14 cellular contexts compared by ENCODE assay signal in genomic region chr18:13261658-13262357, GRCh38. TPM values are rescaled to one million over a fixed set of nuclear protein-coding genes. Genes with fewer than 3 reads are reported as not detected.
DNase-seq lines count a peak whose midpoint lies in the region; ATAC-seq and TF ChIP-seq lines count a peak whose summit lies in the region.
"Had no signal": no experiment of that assay in that cellular context is flagged by ENCODE, and none has a peak within 500 bp of the region (broad histone marks: within the 10 kb centered on the region; RNA-seq: fewer than 3 reads in every experiment).

No MANE protein-coding gene starts in this region.

- no peaks in the 10 kb centered on the region for H3K36me3 ChIP-seq in thyroid gland
- H3K36me3 ChIP-seq: heart right ventricle had no signal

- peaks cover 46% of the 10 kb centered on the region for H3K4me1 Mint-ChIP-seq in activated T-cell treated with anti-CD3 and anti-CD28 coated beads, Interleukin-2, amount 50 U/mL, for 4 hours (ENCODE audit: low read depth)
- peaks cover 22% of the 10 kb centered on the region for H3K4me1 Mint-ChIP-seq in WTC11

- no peaks in the 10 kb centered on the region for H3K27me3 ChIP-seq in thyroid gland
- H3K27me3 ChIP-seq: heart right ventricle had no signal

- H3K9me3 ChIP-seq in thyroid gland = no peaks in the 10 kb centered on the region
- H3K9me3 ChIP-seq: heart right ventricle had no signal

- 71 to 79% methylated on average over 23 to 26 of the region's 26 CpGs for WGBS in thyroid gland, 2 donors

- POLR2A ChIA-PET in WTC11 (lab: Charles Lee) = no interaction called here

- H3K36me3 Mint-ChIP-seq in activated T-cell treated with anti-CD3 and anti-CD28 coated beads, Interleukin-2, amount 50 U/mL, for 4 hours (ENCODE audit: insufficient read depth) = no peaks in the 10 kb centered on the region
- H3K36me3 Mint-ChIP-seq in WTC11 = no peaks in the 10 kb centered on the region

- no peaks in the 10 kb centered on the region for H3K9me3 Mint-ChIP-seq in activated T-cell treated with anti-CD3 and anti-CD28 coated beads, Interleukin-2, amount 50 U/mL, for 4 hours
- H3K9me3 Mint-ChIP-seq in WTC11 = no peaks in the 10 kb centered on the region
- H3K9me3 Mint-ChIP-seq: endodermal cell had no signal

- TF ChIP-seq CTCF in WTC11 (IDR thresholded peaks at IDR 0.05) = no peak
- no peak for TF ChIP-seq CTCF in thyroid gland (IDR thresholded peaks at IDR 0.05)

- peak; percentile 18 for DNase-seq in activated T-cell treated with anti-CD3 and anti-CD28 coated beads, Interleukin-2, amount 50 U/mL, for 1 hour
- DNase-seq in activated T-cell treated with anti-CD3 and anti-CD28 coated beads, Interleukin-2, amount 50 U/mL, for 4 hours = no peak
- DNase-seq in WTC11 (ENCODE audit: low spot score) = no peak
- peak; percentile 49 for DNase-seq in mesenteric fat pad (ENCODE audit: low spot score)
- peak; percentile 67 to 75 for DNase-seq in thyroid gland
- no peak for DNase-seq in NCI-H2196 (lab: John Stamatoyannopoulos, UW; ENCODE audit: unreplicated experiment)
- DNase-seq in AG20443 (ENCODE audit: low spot score) = no peak
- DNase-seq in NCI-H2171 (lab: John Stamatoyannopoulos, UW) = no peak
- DNase-seq: endodermal cell, HCEC 1CT, heart right ventricle, IMR-90, NCI-H2081, trophoblast cell had no signal

- no peak overlapping the region for H3K4me3 Mint-ChIP-seq in activated T-cell treated with anti-CD3 and anti-CD28 coated beads, Interleukin-2, amount 50 U/mL, for 4 hours
- H3K4me3 Mint-ChIP-seq in WTC11 = no peak overlapping the region
- H3K4me3 Mint-ChIP-seq: endodermal cell had no signal

- TF ChIP-seq POLR2A in thyroid gland (IDR thresholded peaks at IDR 0.05) = no peak

- H3K27ac ChIP-seq in thyroid gland = peak overlapping the region; percentile 42 to 89 (median 89)

- ATAC-seq in activated T-cell treated with anti-CD3 and anti-CD28 coated beads, Interleukin-2, amount 50 U/mL, for 4 hours = no peak
- peak; percentile 42; the same call in 1 of the 2 replicates for ATAC-seq in WTC11
- ATAC-seq: heart right ventricle had no signal

- H3K27ac Mint-ChIP-seq in WTC11 = no peak overlapping the region
- H3K27ac Mint-ChIP-seq: endodermal cell had no signal

- peaks cover 34 to 69% of the 10 kb centered on the region in 2 donors for H3K4me1 ChIP-seq in thyroid gland

- intact Hi-C loops in thyroid gland (cut with DNase I) = no loop called here

- no peak overlapping the region for H3K4me3 ChIP-seq in thyroid gland (replicated peaks in 1 of 3)
- H3K4me3 ChIP-seq: heart right ventricle had no signal

- CTCF ChIA-PET in WTC11 (lab: Charles Lee) = interaction anchor here (1.0 to 1.2 kb wide), 2 partner anchors 15 to 45 kb away, joined by 3 read pairs; no protein-coding TSS in a partner anchor

- H3K27me3 Mint-ChIP-seq in activated T-cell treated with anti-CD3 and anti-CD28 coated beads, Interleukin-2, amount 50 U/mL, for 4 hours (ENCODE audit: low read depth) = no peaks in the 10 kb centered on the region
- H3K27me3 Mint-ChIP-seq in WTC11 (ENCODE audit: low read depth) = no peaks in the 10 kb centered on the region

TF ChIP-seq in WTC11, 78 proteins besides CTCF, POLR2A, EP300 and RAD21:
- TF ChIP-seq TEAD1 (CRISPR knock-in tag; IDR thresholded peaks at IDR 0.05) (no peak), RELA (CRISPR knock-in tag; IDR thresholded peaks at IDR 0.05; ENCODE audit: borderline replicate concordance) (no peak), NR3C1 (CRISPR knock-in tag; conservative IDR thresholded peaks at IDR 0.05; ENCODE audit: low read depth) (no peak), NR2C2 (CRISPR knock-in tag; IDR thresholded peaks at IDR 0.05) (no peak), ZNF232 (CRISPR knock-in tag; IDR thresholded peaks at IDR 0.05) (no peak)
- TF ChIP-seq, protein P1, sequence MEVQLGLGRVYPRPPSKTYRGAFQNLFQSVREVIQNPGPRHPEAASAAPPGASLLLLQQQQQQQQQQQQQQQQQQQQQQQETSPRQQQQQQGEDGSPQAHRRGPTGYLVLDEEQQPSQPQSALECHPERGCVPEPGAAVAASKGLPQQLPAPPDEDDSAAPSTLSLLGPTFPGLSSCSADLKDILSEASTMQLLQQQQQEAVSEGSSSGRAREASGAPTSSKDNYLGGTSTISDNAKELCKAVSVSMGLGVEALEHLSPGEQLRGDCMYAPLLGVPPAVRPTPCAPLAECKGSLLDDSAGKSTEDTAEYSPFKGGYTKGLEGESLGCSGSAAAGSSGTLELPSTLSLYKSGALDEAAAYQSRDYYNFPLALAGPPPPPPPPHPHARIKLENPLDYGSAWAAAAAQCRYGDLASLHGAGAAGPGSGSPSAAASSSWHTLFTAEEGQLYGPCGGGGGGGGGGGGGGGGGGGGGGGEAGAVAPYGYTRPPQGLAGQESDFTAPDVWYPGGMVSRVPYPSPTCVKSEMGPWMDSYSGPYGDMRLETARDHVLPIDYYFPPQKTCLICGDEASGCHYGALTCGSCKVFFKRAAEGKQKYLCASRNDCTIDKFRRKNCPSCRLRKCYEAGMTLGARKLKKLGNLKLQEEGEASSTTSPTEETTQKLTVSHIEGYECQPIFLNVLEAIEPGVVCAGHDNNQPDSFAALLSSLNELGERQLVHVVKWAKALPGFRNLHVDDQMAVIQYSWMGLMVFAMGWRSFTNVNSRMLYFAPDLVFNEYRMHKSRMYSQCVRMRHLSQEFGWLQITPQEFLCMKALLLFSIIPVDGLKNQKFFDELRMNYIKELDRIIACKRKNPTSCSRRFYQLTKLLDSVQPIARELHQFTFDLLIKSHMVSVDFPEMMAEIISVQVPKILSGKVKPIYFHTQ (CRISPR knock-in tag; IDR thresholded peaks at IDR 0.05) = no peak

RNA-seq across cellular contexts. Expression of gene LDLRAD4, which starts 43.2 kb away (rescaled TPM):
- 10 to 100 TPM; 17.5 to 20.4 (median 18.3) TPM for total RNA-seq in activated T-cell treated with anti-CD3 and anti-CD28 coated beads, Interleukin-2, amount 50 U/mL, for 4 hours
- 2.9 to 6.2 TPM (median 3.0 TPM) in 3 replicates for total RNA-seq in WTC11 (2021)
- total RNA-seq in mesenteric fat pad = 39.6 TPM
- 10 to 100 TPM; 23.7 to 35.7 (median 29.7) TPM for total RNA-seq in thyroid gland
- total RNA-seq: IMR-90 had no signal

Comparison
In these comparisons a context has a peak if more than half of its experiments do, and no peak if none do; other contexts are left out.
1. DNase-seq: peak in activated T-cell treated with anti-CD3 and anti-CD28 coated beads, Interleukin-2, amount 50 U/mL, for 1 hour (single experiment), mesenteric fat pad (single experiment) and thyroid gland (2 of 2); none in activated T-cell treated with anti-CD3 and anti-CD28 coated beads, Interleukin-2, amount 50 U/mL, for 4 hours (single experiment), WTC11 (single experiment), NCI-H2196 (single experiment), AG20443 (single experiment) and NCI-H2171 (single experiment).